Comparison of ENCODE assay signal across 7 cellular contexts in genomic region chr12:23204933-23205778, GRCh38.
DNase-seq lines count a peak whose midpoint lies in the region; ATAC-seq and TF ChIP-seq lines count a peak whose summit lies in the region.

No MANE protein-coding gene starts in this region.

- no peak overlapping the region for H3K27ac Mint-ChIP-seq in type B pancreatic cell

- ATAC-seq in GM21360 (IDR thresholded peaks at IDR 0.05; ENCODE audit: unreplicated experiment) (peak; percentile 96), HG03460 (IDR thresholded peaks at IDR 0.05; ENCODE audit: unreplicated experiment) (peak; percentile 82), left colon (peak; percentile 65)

- intact Hi-C loops in left colon (cut with DNase I, micrococcal nuclease): loop anchor here in 1 of 2 donors (10.0 kb wide), 1 partner anchor 1390 kb away; no protein-coding TSS in a partner anchor

- H3K4me3 Mint-ChIP-seq in type B pancreatic cell: no peak overlapping the region

- DNase-seq in GM03348 (ENCODE audit: low spot score): peak; percentile 60
- peak; percentile 66 for DNase-seq in NCI-H774 (lab: John Stamatoyannopoulos, UW)
- peak; percentile 25 for DNase-seq in cerebellar cortex (ENCODE audit: low spot score)
- no peak for DNase-seq in left colon
- DNase-seq in type B pancreatic cell (ENCODE audit: extremely low spot score, unreplicated experiment): no peak

- no peaks in the 10 kb centered on the region for H3K4me1 Mint-ChIP-seq in type B pancreatic cell (ENCODE audit: unreplicated experiment)

- peaks cover 8% of the 10 kb centered on the region for H3K27me3 Mint-ChIP-seq in type B pancreatic cell

- H3K36me3 Mint-ChIP-seq in type B pancreatic cell: no peaks in the 10 kb centered on the region

- H3K9me3 Mint-ChIP-seq in type B pancreatic cell: no peaks in the 10 kb centered on the region

- TF ChIP-seq CTCF in type B pancreatic cell (conservative IDR thresholded peaks at IDR 0.05): peak; percentile 96

Comparison
In these comparisons a context has a peak if more than half of its experiments do, and no peak if none do; other contexts are left out.
1. DNase-seq: peak in GM03348 (single experiment), NCI-H774 (single experiment) and cerebellar cortex (single experiment); none in left colon (0 of 2) and type B pancreatic cell (single experiment).
2. Peak in every context shown above with its lines, with median percentiles within 50 percentile points of each other: ATAC-seq.